12 cellular contexts compared by ENCODE assay signal in the genomic region with DNA sequence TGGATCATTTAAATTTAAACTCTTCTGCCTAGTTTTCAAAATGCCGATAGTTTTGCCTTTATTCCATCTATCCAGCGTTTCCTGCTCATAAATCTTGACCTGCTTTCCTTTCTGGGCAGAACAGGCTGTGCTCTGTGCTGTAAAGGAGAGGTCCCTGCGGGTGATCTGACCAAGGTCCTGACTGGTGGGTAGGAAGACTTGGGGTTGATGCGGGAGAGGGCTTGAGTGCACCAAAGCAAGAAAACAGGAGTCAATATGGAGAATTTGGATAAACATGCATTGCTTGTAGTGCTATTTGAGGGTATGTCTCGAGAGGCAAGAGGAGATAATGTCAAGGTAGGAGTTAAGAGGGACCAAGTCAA.
DNase-seq lines count a peak whose midpoint lies in the region; ATAC-seq and TF ChIP-seq lines count a peak whose summit lies in the region.
"Had no signal": no experiment of that assay in that cellular context is flagged by ENCODE, and none has a peak within 500 bp of the region (broad histone marks: within the 10 kb centered on the region; RNA-seq: fewer than 3 reads in every experiment).

No MANE protein-coding gene starts in this region.

- no peak overlapping the region for H3K4me3 Mint-ChIP-seq in activated naive CD8-positive, alpha-beta T cell treated with anti-CD3 and anti-CD28 coated beads, Interleukin-2, amount 50 U/mL, for 24 hours

- peaks cover 12% of the 10 kb centered on the region for H3K27me3 Mint-ChIP-seq in activated naive CD8-positive, alpha-beta T cell treated with anti-CD3 and anti-CD28 coated beads, Interleukin-2, amount 50 U/mL, for 24 hours

- no peaks in the 10 kb centered on the region for H3K36me3 Mint-ChIP-seq in activated naive CD8-positive, alpha-beta T cell treated with anti-CD3 and anti-CD28 coated beads, Interleukin-2, amount 50 U/mL, for 24 hours (ENCODE audit: low read depth)

- in situ Hi-C loops in GM13977 (cut with MboI; ENCODE audit: low pct_unique_long_range_greater_than_20kb, low sequenced_read_pairs, unreplicated experiment) = no loop called here

- DNase-seq in GM12864 (ENCODE audit: low read depth) (no peak), amniotic epithelial cell (ENCODE audit: low read depth) (peak; percentile 38), GM13977 (ENCODE audit: low spot score) (no peak), KG1 (lab: John Stamatoyannopoulos, UW) (no peak)
- no peak for DNase-seq in stimulated activated CD4-positive, alpha-beta T cell treated with anti-CD3 and anti-CD28 coated beads, Interleukin-1b, Interleukin-23, amount 100 ng/mL, for 48 hours
- DNase-seq in activated naive CD8-positive, alpha-beta T cell treated with anti-CD3 and anti-CD28 coated beads, Interleukin-2, amount 50 U/mL, for 24 hours = no peak
- DNase-seq: aorta, dermis blood vessel endothelial cell, NCI-H1436, NCI-H524 treated with DMSO at 0.1 percent for 48 hours had no signal

- TF ChIP-seq CTCF in GM12864 (IDR thresholded peaks at IDR 0.05; ENCODE audit: low read depth, low read length, missing control alignments) (no peak), GM13977 (IDR thresholded peaks at IDR 0.05; ENCODE audit: extremely low read depth, insufficient read depth, missing control alignments) (no peak)

- peaks cover 15% of the 10 kb centered on the region for H3K4me1 Mint-ChIP-seq in activated naive CD8-positive, alpha-beta T cell treated with anti-CD3 and anti-CD28 coated beads, Interleukin-2, amount 50 U/mL, for 24 hours

- no peaks in the 10 kb centered on the region for H3K9me3 Mint-ChIP-seq in activated naive CD8-positive, alpha-beta T cell treated with anti-CD3 and anti-CD28 coated beads, Interleukin-2, amount 50 U/mL, for 24 hours

- H3K27ac Mint-ChIP-seq in activated naive CD8-positive, alpha-beta T cell treated with anti-CD3 and anti-CD28 coated beads, Interleukin-2, amount 50 U/mL, for 24 hours = no peak overlapping the region

- ATAC-seq in GM21529 (IDR thresholded peaks at IDR 0.05; ENCODE audit: unreplicated experiment) (peak; percentile 5), HG03196 (IDR thresholded peaks at IDR 0.05; ENCODE audit: unreplicated experiment) (peak; percentile 10)
- no peak for ATAC-seq in activated naive CD8-positive, alpha-beta T cell treated with anti-CD3 and anti-CD28 coated beads, Interleukin-2, amount 50 U/mL, for 24 hours

- peak overlapping the region; percentile 3; the same call in 1 of the 2 replicates for H3K4me3 ChIP-seq in GM12864 (ENCODE audit: low read depth, low read length)
